Comparison of ENCODE assay signal across 20 cellular contexts in genomic region chr1:19329611-19330010, GRCh38.
"Had no signal": no experiment of that assay in that cellular context is flagged by ENCODE, and none has a peak within 500 bp of the region (broad histone marks: within the 10 kb centered on the region; RNA-seq: fewer than 3 reads in every experiment).

No MANE protein-coding gene starts in this region.

- H3K79me2 ChIP-seq: hepatocyte, parathyroid adenoma had no signal

- H3K4me3 Mint-ChIP-seq: stimulated activated memory B cell treated with anti-CD40 and anti-IgM and Interleukin-4, amounts not matched to agents 10 μg/mL and 1 μg/mL and 100 μg/mL, for 72 hours had no signal

- H3K27ac Mint-ChIP-seq: stimulated activated memory B cell treated with anti-CD40 and anti-IgM and Interleukin-4, amounts not matched to agents 10 μg/mL and 1 μg/mL and 100 μg/mL, for 72 hours had no signal

- DNase-seq: activated CD4-positive, alpha-beta T cell treated with anti-CD3 and anti-CD28 coated beads, Interleukin-2, amount 50 U/mL, for 1 hour; activated naive CD4-positive, alpha-beta T cell treated with Interleukin-2 at 50 U/mL for 16 hours; effector CD8-positive, alpha-beta T cell; left cardiac atrium; mesendoderm; naive thymus-derived CD8-positive, alpha-beta T cell; sigmoid colon; stimulated activated CD4-positive, alpha-beta T cell treated with anti-CD3 and anti-CD28 coated beads, Interleukin-4, amount 100 ng/mL, for 24 hours; T-helper 1 cell; T1000; upper lobe of right lung had no signal

- ATAC-seq: activated CD4-positive, CD25-positive, alpha-beta regulatory T cell treated with anti-CD3 and anti-CD28 coated beads, Interleukin-2, amount 50 U/mL, for 24 hours; left cardiac atrium; naive thymus-derived CD8-positive, alpha-beta T cell; stimulated activated memory B cell treated with anti-CD40 and anti-IgM and Interleukin-4, amounts not matched to agents 10 μg/mL and 1 μg/mL and 100 μg/mL, for 72 hours; upper lobe of right lung had no signal

- H3K9me3 Mint-ChIP-seq: naive thymus-derived CD8-positive, alpha-beta T cell; stimulated activated memory B cell treated with anti-CD40 and anti-IgM and Interleukin-4, amounts not matched to agents 10 μg/mL and 1 μg/mL and 100 μg/mL, for 72 hours had no signal

- H3K27ac ChIP-seq: ascending aorta, hepatocyte, neutrophil, parathyroid adenoma, sigmoid colon, thoracic aorta, upper lobe of right lung had no signal

- H3K4me3 ChIP-seq: ascending aorta, hepatocyte, sigmoid colon, thoracic aorta, upper lobe of right lung had no signal

- H3K9ac ChIP-seq: parathyroid adenoma had no signal

- H3K9me3 ChIP-seq: ascending aorta, neutrophil, sigmoid colon, thoracic aorta, upper lobe of right lung had no signal

- H3K4me2 ChIP-seq: hepatocyte had no signal

- H3K27me3 Mint-ChIP-seq: naive thymus-derived CD8-positive, alpha-beta T cell; stimulated activated memory B cell treated with anti-CD40 and anti-IgM and Interleukin-4, amounts not matched to agents 10 μg/mL and 1 μg/mL and 100 μg/mL, for 72 hours had no signal

- H3K36me3 Mint-ChIP-seq: naive thymus-derived CD8-positive, alpha-beta T cell had no signal

- FAIRE-seq: bronchial epithelial cell, islet of Langerhans had no signal

- H3K27me3 ChIP-seq: ascending aorta, hepatocyte, neutrophil, sigmoid colon, upper lobe of right lung had no signal

- H2AFZ ChIP-seq: hepatocyte, parathyroid adenoma had no signal

- H3K4me1 ChIP-seq: ascending aorta, parathyroid adenoma, sigmoid colon, upper lobe of right lung had no signal
